Comparison of ENCODE assay signal across 8 cellular contexts in genomic region chr9:10366171-10366779, GRCh38.
DNase-seq lines count a peak whose midpoint lies in the region; ATAC-seq and TF ChIP-seq lines count a peak whose summit lies in the region.

No MANE protein-coding gene starts in this region.

- no peaks in the 10 kb centered on the region for H3K4me1 ChIP-seq in lower lobe of right lung
- no peaks in the 10 kb centered on the region for H3K4me1 ChIP-seq in CD8-positive, alpha-beta memory T cell (ENCODE audit: insufficient read depth, low read length)

- CTCF ChIA-PET in CD8-positive, alpha-beta memory T cell (lab: Charles Lee) = no interaction called here

- H3K4me1 Mint-ChIP-seq in CD8-positive, alpha-beta memory T cell = no peaks in the 10 kb centered on the region

- H3K4me3 Mint-ChIP-seq in CD8-positive, alpha-beta memory T cell = no peak overlapping the region

- no peaks in the 10 kb centered on the region for H3K36me3 Mint-ChIP-seq in CD8-positive, alpha-beta memory T cell

- peaks cover 3 to 38% (median 14%) of the 10 kb centered on the region in 5 donors for H3K9me3 Mint-ChIP-seq in CD8-positive, alpha-beta memory T cell

- H3K27ac Mint-ChIP-seq in CD8-positive, alpha-beta memory T cell = no peak overlapping the region

- intact Hi-C loops in lower lobe of right lung (cut with DNase I) = no loop called here

- no peak overlapping the region for H3K27ac ChIP-seq in lower lobe of right lung
- H3K27ac ChIP-seq in CD8-positive, alpha-beta memory T cell (ENCODE audit: low read depth, low read length) = no peak overlapping the region

- H3K9me3 ChIP-seq in lower lobe of right lung = no peaks in the 10 kb centered on the region
- H3K9me3 ChIP-seq in CD8-positive, alpha-beta memory T cell (ENCODE audit: low read length) = no peaks in the 10 kb centered on the region

- H3K27me3 ChIP-seq in lower lobe of right lung (ENCODE audit: low read depth) = no peaks in the 10 kb centered on the region
- H3K27me3 ChIP-seq in CD8-positive, alpha-beta memory T cell (ENCODE audit: insufficient read depth, low read length, poor library complexity, severe bottlenecking) = no peaks in the 10 kb centered on the region

- DNase-seq in AML-193 (lab: John Stamatoyannopoulos, UW) (peak; percentile 23 to 32), NCI-H2196 (lab: John Stamatoyannopoulos, UW; ENCODE audit: unreplicated experiment) (peak; percentile 73), T47D (ENCODE audit: low read depth in 1 of 2, low spot score in 1 of 2) (peak; percentile 4 to 62), lower lobe of right lung (no peak), T-helper 9 cell (no peak)
- DNase-seq in CD8-positive, alpha-beta memory T cell = no peak

- peak; percentile 50 for TF ChIP-seq CTCF in lower lobe of right lung (IDR thresholded peaks at IDR 0.05)

- POLR2A ChIA-PET in CD8-positive, alpha-beta memory T cell (lab: Charles Lee) = no interaction called here

- no peaks in the 10 kb centered on the region for H3K27me3 Mint-ChIP-seq in CD8-positive, alpha-beta memory T cell

- ATAC-seq in GM18868 (IDR thresholded peaks at IDR 0.05; ENCODE audit: unreplicated experiment) (peak; percentile 95), HG03095 (IDR thresholded peaks at IDR 0.05; ENCODE audit: unreplicated experiment) (peak; percentile 78), lower lobe of right lung (peak in 1 of 2 donors; percentile 75)

- H3K4me3 ChIP-seq in lower lobe of right lung = no peak overlapping the region
- no peak overlapping the region for H3K4me3 ChIP-seq in CD8-positive, alpha-beta memory T cell (ENCODE audit: low read length)

- no peaks in the 10 kb centered on the region for H3K36me3 ChIP-seq in lower lobe of right lung
- H3K36me3 ChIP-seq in CD8-positive, alpha-beta memory T cell (ENCODE audit: insufficient read depth, low read length) = no peaks in the 10 kb centered on the region

- in situ Hi-C loops in T47D (cut with HindIII; ENCODE audit: low pct_unique_long_range_greater_than_20kb, low sequenced_read_pairs) = no loop called here

Comparison
In these comparisons a context has a peak if more than half of its experiments do, and no peak if none do; other contexts are left out.
1. DNase-seq: peak in AML-193 (2 of 2), NCI-H2196 (single experiment) and T47D (2 of 2); none in lower lobe of right lung (single experiment), CD8-positive, alpha-beta memory T cell (0 of 5) and T-helper 9 cell (single experiment).